Comparison of ENCODE assay signal across 16 cellular contexts in the genomic region with DNA sequence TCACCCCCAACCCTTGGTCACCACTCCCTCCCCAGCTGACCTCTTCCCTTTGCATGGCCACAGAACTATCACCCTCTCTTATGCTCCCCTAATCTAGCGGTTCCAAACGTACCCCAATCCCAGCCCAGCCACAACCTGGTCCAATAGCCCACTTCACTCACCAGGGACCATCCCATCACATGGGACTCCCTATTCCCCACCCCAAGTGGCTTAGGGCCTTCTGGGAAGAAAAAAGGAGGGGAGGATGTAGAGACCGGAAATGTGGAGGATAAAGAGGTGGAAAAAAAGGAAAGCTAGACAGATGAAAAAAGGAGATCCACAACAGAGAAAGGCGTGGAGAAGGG. TPM values are rescaled to one million over a fixed set of nuclear protein-coding genes. Genes with fewer than 3 reads are reported as not detected.
DNase-seq lines count a peak whose midpoint lies in the region; TF ChIP-seq lines count a peak whose summit lies in the region.
"Had no signal": no experiment of that assay in that cellular context is flagged by ENCODE, and none has a peak within 500 bp of the region (broad histone marks: within the 10 kb centered on the region; RNA-seq: fewer than 3 reads in every experiment).

No MANE protein-coding gene starts in this region.

- no peak overlapping the region for H2AFZ ChIP-seq in neural progenitor cell (replicated peaks)
- no peak overlapping the region for H2AFZ ChIP-seq in GM23248

- peak overlapping the region in 1 of 7 donors; percentile 16 for H3K27ac Mint-ChIP-seq in CD4-positive, alpha-beta memory T cell
- H3K27ac Mint-ChIP-seq in IgD-negative memory B cell (no peak overlapping the region), glutamatergic neuron (ENCODE audit: unreplicated experiment) (peak overlapping the region; percentile 59), neural progenitor cell (no peak overlapping the region)

- in situ Hi-C loops in GM13977 (cut with MboI; ENCODE audit: low pct_unique_long_range_greater_than_20kb, low sequenced_read_pairs, unreplicated experiment) (no loop called here), GM23248 (cut with MboI) (no loop called here)

- H3F3A ChIP-seq in neural progenitor cell (ENCODE audit: low read depth) (peaks cover 7% of the 10 kb centered on the region), GM23248 (ENCODE audit: insufficient read depth) (no peaks in the 10 kb centered on the region)

- H3K9me3 Mint-ChIP-seq in CD4-positive, alpha-beta memory T cell: no peaks in the 10 kb centered on the region
- H3K9me3 Mint-ChIP-seq in IgD-negative memory B cell (no peaks in the 10 kb centered on the region), glutamatergic neuron (ENCODE audit: unreplicated experiment) (peaks cover 15% of the 10 kb centered on the region), neural progenitor cell (peaks cover 10% of the 10 kb centered on the region)

- H3K4me1 Mint-ChIP-seq in CD4-positive, alpha-beta memory T cell: peaks cover 6 to 19% (median 10%) of the 10 kb centered on the region in 4 donors
- H3K4me1 Mint-ChIP-seq in IgD-negative memory B cell (peaks cover 0 to 5% (median 2%) of the 10 kb centered on the region in 3 donors), glutamatergic neuron (ENCODE audit: low read depth, unreplicated experiment) (peaks cover 8% of the 10 kb centered on the region), neural progenitor cell (peaks cover 6% of the 10 kb centered on the region)

- POLR2A ChIA-PET in CD4-positive, alpha-beta memory T cell (lab: Charles Lee; ENCODE audit: partially characterized antibody): no interaction called here

- H3K36me3 Mint-ChIP-seq in CD4-positive, alpha-beta memory T cell: no peaks in the 10 kb centered on the region
- H3K36me3 Mint-ChIP-seq in IgD-negative memory B cell: peaks cover 2% of the 10 kb centered on the region
- H3K36me3 Mint-ChIP-seq in glutamatergic neuron (ENCODE audit: unreplicated experiment): peaks cover 9% of the 10 kb centered on the region
- H3K36me3 Mint-ChIP-seq in neural progenitor cell: no peaks in the 10 kb centered on the region

- H4K20me1 ChIP-seq in neural progenitor cell (ENCODE audit: low read depth): peaks cover 65% of the 10 kb centered on the region
- no peaks in the 10 kb centered on the region for H4K20me1 ChIP-seq in GM23248 (ENCODE audit: insufficient read depth)

- 57 to 58% methylated on average over 4 of the region's 4 CpGs for WGBS in GM23248 (ENCODE audit: low coverage in 1 of 2, low lambda C conversion rate in 2 of 2, missing lambda C conversion rate in 2 of 2), 2 experiments

- CTCF ChIA-PET in CD4-positive, alpha-beta memory T cell (lab: Charles Lee; ENCODE audit: partially characterized antibody): no interaction called here

- H3K4me2 ChIP-seq in neural progenitor cell: no peak overlapping the region
- no peak overlapping the region for H3K4me2 ChIP-seq in GM23248 (ENCODE audit: unreplicated experiment)

- peaks cover 66 to 78% of the 10 kb centered on the region in 2 donors for H3K27me3 Mint-ChIP-seq in CD4-positive, alpha-beta memory T cell
- peaks cover 54% of the 10 kb centered on the region for H3K27me3 Mint-ChIP-seq in IgD-negative memory B cell
- H3K27me3 Mint-ChIP-seq in glutamatergic neuron (ENCODE audit: unreplicated experiment): peaks cover 40% of the 10 kb centered on the region
- peaks cover 73% of the 10 kb centered on the region for H3K27me3 Mint-ChIP-seq in neural progenitor cell (ENCODE audit: insufficient read depth, low read depth)

- H3K9ac ChIP-seq in neural progenitor cell (no peak overlapping the region), GM23248 (no peak overlapping the region)

- DNase-seq in CD4-positive, alpha-beta memory T cell: no peak
- no peak for DNase-seq in glutamatergic neuron
- DNase-seq in neural progenitor cell (ENCODE audit: low spot score): no peak
- no peak for DNase-seq in GM13977 (ENCODE audit: low spot score)
- no peak for DNase-seq in GM23248
- no peak for DNase-seq in UCSD-AML1 (lab: John Stamatoyannopoulos, UW; ENCODE audit: unreplicated experiment)
- no peak for DNase-seq in KG1 (lab: John Stamatoyannopoulos, UW)
- DNase-seq: amniotic stem cell, DMS 273 treated with DMSO at 0.1 percent for 48 hours, erythroblast, NCI-H226, stomach had no signal

- peak overlapping the region in 6 of 8 donors; percentile 54 to 84 (median 70) for H3K4me3 Mint-ChIP-seq in CD4-positive, alpha-beta memory T cell
- H3K4me3 Mint-ChIP-seq in IgD-negative memory B cell (peak overlapping the region in 3 of 4 donors; percentile 44 to 85 (median 77)), glutamatergic neuron (ENCODE audit: unreplicated experiment) (peak overlapping the region; percentile 82), neural progenitor cell (peak overlapping the region; percentile 74)

- no peak overlapping the region for H3K27ac ChIP-seq in CD4-positive, alpha-beta memory T cell (ENCODE audit: low read depth, low read length)
- no peak overlapping the region for H3K27ac ChIP-seq in neural progenitor cell
- no peak overlapping the region for H3K27ac ChIP-seq in GM23248
- H3K27ac ChIP-seq: skin epidermis, stomach had no signal

- no peak overlapping the region for H3K4me3 ChIP-seq in CD4-positive, alpha-beta memory T cell (ENCODE audit: low read length in 2 of 2)
- H3K4me3 ChIP-seq in neural progenitor cell (peak overlapping the region; percentile 48), GM23248 (no peak overlapping the region)
- H3K4me3 ChIP-seq: K562, skin epidermis had no signal

- TF ChIP-seq CTCF in glutamatergic neuron (IDR thresholded peaks at IDR 0.05; ENCODE audit: partially characterized antibody, unreplicated experiment) (no peak), neural progenitor cell (IDR thresholded peaks at IDR 0.05) (no peak), GM13977 (IDR thresholded peaks at IDR 0.05; ENCODE audit: extremely low read depth, insufficient read depth, missing control alignments) (no peak)

- no peaks in the 10 kb centered on the region for H3K9me2 ChIP-seq in GM23248 (ENCODE audit: insufficient read depth)

- peaks cover 8% of the 10 kb centered on the region for H3K4me1 ChIP-seq in CD4-positive, alpha-beta memory T cell (ENCODE audit: insufficient read depth, low read length)
- H3K4me1 ChIP-seq in neural progenitor cell (peaks cover 3% of the 10 kb centered on the region), GM23248 (ENCODE audit: insufficient read depth) (no peaks in the 10 kb centered on the region)

- peaks cover 58% of the 10 kb centered on the region for H3K27me3 ChIP-seq in CD4-positive, alpha-beta memory T cell (ENCODE audit: insufficient read depth, low read length)
- peaks cover 100% of the 10 kb centered on the region for H3K27me3 ChIP-seq in neural progenitor cell
- peaks cover 86% of the 10 kb centered on the region for H3K27me3 ChIP-seq in GM23248 (replicated peaks; ENCODE audit: insufficient read depth)

- H3K79me2 ChIP-seq in neural progenitor cell (ENCODE audit: low read depth) (no peaks in the 10 kb centered on the region), GM23248 (ENCODE audit: insufficient read depth) (no peaks in the 10 kb centered on the region)

- intact Hi-C loops in CD4-positive, alpha-beta memory T cell (cut with micrococcal nuclease): no loop called here

- H3K36me3 ChIP-seq in CD4-positive, alpha-beta memory T cell (ENCODE audit: insufficient read depth, low read length): no peaks in the 10 kb centered on the region
- H3K36me3 ChIP-seq in neural progenitor cell (no peaks in the 10 kb centered on the region), GM23248 (ENCODE audit: low read depth) (no peaks in the 10 kb centered on the region)
- H3K36me3 ChIP-seq: stomach had no signal

- H3K9me3 ChIP-seq in CD4-positive, alpha-beta memory T cell (ENCODE audit: control insufficient read depth in 1 of 2, low read length in 2 of 2): no peaks in the 10 kb centered on the region
- H3K9me3 ChIP-seq in neural progenitor cell (ENCODE audit: low read depth) (no peaks in the 10 kb centered on the region), GM23248 (ENCODE audit: low read depth) (no peaks in the 10 kb centered on the region)
- H3K9me3 ChIP-seq: stomach had no signal

RNA-seq across cellular contexts. Expression of a gene that starts 30.3 kb away (rescaled TPM):
- not detected for total RNA-seq in CD4-positive, alpha-beta memory T cell
- not detected for polyA plus RNA-seq in CD4-positive, alpha-beta memory T cell
- polyA plus RNA-seq in IgD-negative memory B cell (not detected), GM23248 (2016; fragmentation: Nextera tagmentation; extraction: Ambion mirVana) (not detected in 2 replicates)
- total RNA-seq in glutamatergic neuron (ENCODE audit: unreplicated experiment) (not detected), neural progenitor cell (ENCODE audit: low replicate concordance) (0.06 and 0.34 TPM in 2 replicates)
- not detected in 2 replicates for total RNA-seq in GM23248 (2014; rRNA removed; shearing (Covaris generic))
- total RNA-seq: K562, SK-MEL-5, stomach had no signal
- polyA plus RNA-seq: K562, stomach had no signal
